ENCODE assay signal across 25 cellular contexts in genomic region chr6:147538821-147539220, GRCh38. TPM values are rescaled to one million over a fixed set of nuclear protein-coding genes. Genes with fewer than 3 reads are reported as not detected.
"Had no signal": no experiment of that assay in that cellular context is flagged by ENCODE, and none has a peak within 500 bp of the region (broad histone marks: within the 10 kb centered on the region; RNA-seq: fewer than 3 reads in every experiment).

No MANE protein-coding gene starts in this region.

- H3K36me3 ChIP-seq: left ventricle myocardium inferior, neural progenitor cell, neutrophil, right atrium auricular region, right lobe of liver, suprapubic skin, thoracic aorta, tibial artery, upper lobe of right lung had no signal

- H3K9ac ChIP-seq: neural progenitor cell, parathyroid adenoma had no signal

- H3K27me3 ChIP-seq: neural progenitor cell, right atrium auricular region, right lobe of liver, suprapubic skin, tibial artery, upper lobe of right lung had no signal

- H3K79me2 ChIP-seq: parathyroid adenoma had no signal

- H2AFZ ChIP-seq: neural progenitor cell, parathyroid adenoma had no signal

- DNase-seq: islet precursor cell; left ventricle myocardium inferior; mesendoderm; naive B cell; natural killer cell; nephron progenitor cell; occipital lobe; psoas muscle; right lobe of liver; stimulated activated CD4-positive, alpha-beta T cell treated with anti-CD3 and anti-CD28 coated beads, Interleukin-12 subunit alpha, Interleukin-12 subunit beta, amount 100 ng/mL, for 4 hours; stimulated activated CD4-positive, alpha-beta T cell treated with anti-CD3 and anti-CD28 coated beads, Interleukin-15, amount 100 ng/mL, for 24 hours; stimulated activated CD4-positive, alpha-beta T cell treated with anti-CD3 and anti-CD28 coated beads, Interleukin-2, amount 100 ng/mL, for 24 hours; stimulated activated CD4-positive, alpha-beta T cell treated with anti-CD3 and anti-CD28 coated beads, Interleukin-4, amount 100 ng/mL, for 24 hours; stimulated activated naive CD4-positive, alpha-beta T cell; tibial artery; trophoblast cell; upper lobe of right lung had no signal

- H3K27ac ChIP-seq: left ventricle myocardium inferior, neural progenitor cell, neutrophil, parathyroid adenoma, psoas muscle, right atrium auricular region, right lobe of liver, suprapubic skin, thoracic aorta, tibial artery, upper lobe of right lung had no signal

- H3K4me2 ChIP-seq: neural progenitor cell had no signal

- H3K4me1 ChIP-seq: left ventricle myocardium inferior, neural progenitor cell, parathyroid adenoma, psoas muscle, right atrium auricular region, right lobe of liver, suprapubic skin, tibial artery, upper lobe of right lung had no signal

- H3K9me3 ChIP-seq: neutrophil, psoas muscle, right lobe of liver, suprapubic skin, thoracic aorta, upper lobe of right lung had no signal

- H3K4me3 ChIP-seq: left ventricle myocardium inferior, lung, neural progenitor cell, psoas muscle, right atrium auricular region, right lobe of liver, suprapubic skin, thoracic aorta, tibial artery, upper lobe of right lung had no signal

RNA-seq across cellular contexts. Expression of gene SAMD5, which starts 30.3 kb away (rescaled TPM):
- total RNA-seq: mononuclear cell, natural killer cell had no signal
